In genomic region chr1:61337981-61338848, GRCh38 we compare ENCODE assay signal across 1 cellular context.
TF ChIP-seq lines count a peak whose summit lies in the region.

No MANE protein-coding gene starts in this region.

TF ChIP-seq in SK-N-SH treated with all-trans-retinoic acid at 6 μM for 48 hours, 23 proteins besides CTCF, POLR2A, EP300 and RAD21 (continued from another document):
- TF ChIP-seq PATZ1 (CRISPR knock-in tag; IDR thresholded peaks at IDR 0.05; ENCODE audit: borderline replicate concordance) (no peak), RARB (CRISPR knock-in tag; IDR thresholded peaks at IDR 0.05) (no peak)
